Comparison of ENCODE assay signal across 2 cellular contexts in the genomic region with DNA sequence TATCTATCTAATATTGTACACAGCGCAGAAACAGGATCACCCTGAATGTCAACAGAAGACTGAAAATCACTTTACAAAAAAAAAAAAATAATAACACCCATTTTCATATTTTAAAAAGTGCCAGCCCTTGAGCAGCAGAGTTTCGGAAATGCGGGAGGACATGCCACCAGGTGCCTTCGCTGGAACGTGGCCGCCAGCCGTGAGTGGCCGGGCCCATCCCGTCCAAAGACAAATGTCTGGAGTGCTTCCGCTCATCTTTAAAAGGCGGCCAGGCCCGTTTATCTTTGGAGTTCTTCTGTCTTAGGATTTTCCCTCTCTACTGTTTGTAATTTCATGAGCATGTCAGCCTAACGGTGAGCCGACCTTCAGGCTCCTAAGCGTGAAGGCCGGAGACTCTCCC.
TF ChIP-seq lines count a peak whose summit lies in the region.

No MANE protein-coding gene starts in this region.

TF ChIP-seq in SK-N-SH, 30 proteins besides CTCF, POLR2A, EP300 and RAD21:
- TF ChIP-seq, protein P1, sequence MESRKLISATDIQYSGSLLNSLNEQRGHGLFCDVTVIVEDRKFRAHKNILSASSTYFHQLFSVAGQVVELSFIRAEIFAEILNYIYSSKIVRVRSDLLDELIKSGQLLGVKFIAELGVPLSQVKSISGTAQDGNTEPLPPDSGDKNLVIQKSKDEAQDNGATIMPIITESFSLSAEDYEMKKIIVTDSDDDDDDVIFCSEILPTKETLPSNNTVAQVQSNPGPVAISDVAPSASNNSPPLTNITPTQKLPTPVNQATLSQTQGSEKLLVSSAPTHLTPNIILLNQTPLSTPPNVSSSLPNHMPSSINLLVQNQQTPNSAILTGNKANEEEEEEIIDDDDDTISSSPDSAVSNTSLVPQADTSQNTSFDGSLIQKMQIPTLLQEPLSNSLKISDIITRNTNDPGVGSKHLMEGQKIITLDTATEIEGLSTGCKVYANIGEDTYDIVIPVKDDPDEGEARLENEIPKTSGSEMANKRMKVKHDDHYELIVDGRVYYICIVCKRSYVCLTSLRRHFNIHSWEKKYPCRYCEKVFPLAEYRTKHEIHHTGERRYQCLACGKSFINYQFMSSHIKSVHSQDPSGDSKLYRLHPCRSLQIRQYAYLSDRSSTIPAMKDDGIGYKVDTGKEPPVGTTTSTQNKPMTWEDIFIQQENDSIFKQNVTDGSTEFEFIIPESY (IDR thresholded peaks at IDR 0.05; ENCODE audit: borderline replicate concordance, low read depth), result no peak
- no peak for TF ChIP-seq MEF2A (IDR thresholded peaks at IDR 0.05; ENCODE audit: borderline replicate concordance, low read depth)
- no peak for TF ChIP-seq RFX5 (IDR thresholded peaks at IDR 0.05; ENCODE audit: low read length)
- no peak for TF ChIP-seq SMC3 (IDR thresholded peaks at IDR 0.05; ENCODE audit: low read depth, low read length)
- TF ChIP-seq GATA2 (CRISPR knock-in tag; IDR thresholded peaks at IDR 0.05), result peak; percentile 33; the same call in 1 of the 2 replicates

TF ChIP-seq in GM23338, 12 proteins besides CTCF, POLR2A, EP300 and RAD21 (continued from another document):
- TF ChIP-seq ZNF462 (CRISPR knock-in tag; IDR thresholded peaks at IDR 0.05), result no peak
- TF ChIP-seq ZNF114 (CRISPR knock-in tag; IDR thresholded peaks at IDR 0.05), result no peak
- TF ChIP-seq CREB1 (CRISPR knock-in tag; IDR thresholded peaks at IDR 0.05; ENCODE audit: low read depth), result no peak
- no peak for TF ChIP-seq POLR2AphosphoS5 (IDR thresholded peaks at IDR 0.05; ENCODE audit: low read depth)
- TF ChIP-seq EZH2 (IDR thresholded peaks at IDR 0.05; ENCODE audit: low read depth, unreplicated experiment), result no peak
- TF ChIP-seq EZH2phosphoT487 (IDR thresholded peaks at IDR 0.05; ENCODE audit: unreplicated experiment), result no peak
- TF ChIP-seq STAT1 (IDR thresholded peaks at IDR 0.05; ENCODE audit: unreplicated experiment), result no peak
- no peak for TF ChIP-seq JUNB (IDR thresholded peaks at IDR 0.05; ENCODE audit: unreplicated experiment)
